Comparison of ENCODE assay signal across 11 cellular contexts in the genomic region with DNA sequence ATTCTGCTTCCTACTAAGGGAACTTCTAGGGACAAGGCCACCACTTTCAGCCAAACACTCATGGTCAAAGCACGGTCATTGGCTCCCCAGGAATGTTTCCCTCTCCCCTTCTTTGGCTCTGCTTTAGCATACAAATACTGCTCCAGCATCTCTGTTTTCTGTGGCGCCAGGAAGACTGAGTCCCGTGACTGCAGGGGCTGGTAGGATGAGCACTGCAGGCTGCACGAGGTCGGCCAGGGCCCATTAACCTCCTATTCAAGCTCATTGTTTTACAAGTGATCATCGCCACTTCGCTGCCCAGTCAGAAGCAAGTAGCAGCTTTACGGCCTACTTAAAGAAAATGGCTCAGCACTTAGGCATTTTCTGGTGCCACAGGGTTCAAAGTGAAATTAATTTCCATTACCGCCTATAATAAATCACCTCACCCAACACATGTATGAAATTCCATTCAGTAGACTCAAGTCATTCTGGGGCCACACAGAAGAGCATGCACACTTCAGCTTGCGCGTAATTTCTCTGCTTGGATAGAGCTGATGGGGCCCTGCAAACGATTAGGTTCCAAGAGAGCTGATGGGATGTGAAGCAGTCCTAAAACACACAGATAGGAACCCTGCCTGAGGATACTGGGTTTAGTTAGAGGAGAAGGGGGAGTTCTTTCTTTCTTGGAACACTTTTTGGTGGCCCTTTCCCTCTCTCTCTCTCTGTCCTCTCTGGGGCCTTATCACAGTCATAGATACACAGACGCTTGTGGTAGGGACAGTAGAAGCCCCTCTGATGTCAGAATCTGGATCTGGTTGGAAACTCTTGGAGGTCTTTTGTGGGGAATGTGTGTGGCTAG.
DNase-seq lines count a peak whose midpoint lies in the region; ATAC-seq and TF ChIP-seq lines count a peak whose summit lies in the region.
"Had no signal": no experiment of that assay in that cellular context is flagged by ENCODE, and none has a peak within 500 bp of the region (broad histone marks: within the 10 kb centered on the region; RNA-seq: fewer than 3 reads in every experiment).

No MANE protein-coding gene starts in this region.

- TF ChIP-seq CTCF in PC-3 (conservative IDR thresholded peaks at IDR 0.05; ENCODE audit: low read depth, low read length) (no peak), fibroblast of pulmonary artery (IDR thresholded peaks at IDR 0.05; ENCODE audit: low read length, missing control alignments) (no peak)

- TSS peak; percentile 88 for BruUV-seq in PC-3 (replicated peaks; lab: Mats Ljungman, UMichigan)

- H3K4me3 ChIP-seq in PC-3 (ENCODE audit: low read length), result peak overlapping the region; percentile 33; the same call in 1 of the 2 replicates
- H3K4me3 ChIP-seq in fibroblast of pulmonary artery (replicated peaks; ENCODE audit: low read depth, low read length), result no peak overlapping the region
- no peak overlapping the region for H3K4me3 ChIP-seq in skeletal muscle cell (ENCODE audit: low read depth, low read length)

- CTCF ChIA-PET in PC-3 (lab: Charles Lee), result interaction anchor here (0.5 to 0.9 kb wide), 2 partner anchors 146 to 217 kb away, joined by 3 read pairs; no protein-coding TSS in a partner anchor

- H3K36me3 ChIP-seq in PC-3 (ENCODE audit: low read depth, low read length), result no peaks in the 10 kb centered on the region

- no peaks in the 10 kb centered on the region for H3K79me2 ChIP-seq in PC-3 (ENCODE audit: low read length)

- intact Hi-C loops in PC-3 (cut with micrococcal nuclease), result loop anchor here (1.0 to 5.0 kb wide), 6 partner anchors 30 to 232 kb away; a partner anchor contains a TSS

- H3K27ac ChIP-seq in PC-3 (ENCODE audit: low read length), result peak overlapping the region; percentile 95

- peak overlapping the region; percentile 76 for H3K4me2 ChIP-seq in PC-3 (ENCODE audit: low read length)

- H4K20me1 ChIP-seq in PC-3 (ENCODE audit: low read length), result no peaks in the 10 kb centered on the region

- no peaks in the 10 kb centered on the region for H3K27me3 ChIP-seq in PC-3 (ENCODE audit: low read length)

- H2AFZ ChIP-seq in PC-3 (ENCODE audit: low read length), result peak overlapping the region; percentile 50

- no peaks in the 10 kb centered on the region for H3F3A ChIP-seq in PC-3 (ENCODE audit: low read length, unreplicated experiment)

- DNase-seq in GM04504 (ENCODE audit: low read depth) (peak; percentile 98), PC-3 (peak; percentile 81), fibroblast of pulmonary artery (ENCODE audit: low read depth) (peak; percentile 72), skeletal muscle cell (ENCODE audit: low read depth) (peak; percentile 99), NCI-H2107 (lab: John Stamatoyannopoulos, UW) (no peak), SHP77 (lab: John Stamatoyannopoulos, UW) (no peak)
- no peak for DNase-seq in activated effector memory CD4-positive, alpha-beta T cell treated with Interleukin-2 at 50 U/mL for 16 hours
- DNase-seq: effector memory CD8-positive, alpha-beta T cell; stimulated activated CD4-positive, alpha-beta T cell treated with anti-CD3 and anti-CD28 coated beads, Interleukin-1b, Interleukin-23, amount 100 ng/mL, for 48 hours had no signal

- H3K9me3 ChIP-seq in PC-3 (ENCODE audit: low read length), result no peaks in the 10 kb centered on the region

- H3K9me2 ChIP-seq in PC-3 (replicated peaks; ENCODE audit: low read length), result no peaks in the 10 kb centered on the region

- peak; percentile 66 for ATAC-seq in PC-3
- no peak for ATAC-seq in GM18517 (IDR thresholded peaks at IDR 0.05; ENCODE audit: unreplicated experiment)
- ATAC-seq: activated T-helper 17 cell treated with anti-CD3 and anti-CD28 coated beads, Interleukin-2, amount 50 U/mL, for 72 hours; effector memory CD8-positive, alpha-beta T cell had no signal

- peaks cover 29% of the 10 kb centered on the region for H3K4me1 ChIP-seq in PC-3 (ENCODE audit: insufficient read depth, low read length)

- peak overlapping the region; percentile 60 for H3K9ac ChIP-seq in PC-3 (ENCODE audit: low read length)

- POLR2A ChIA-PET in PC-3 (lab: Charles Lee; ENCODE audit: unreplicated experiment), result interaction anchor here (1.1 to 1.7 kb wide), 2 partner anchors 32 to 173 kb away, joined by 3 to 12 read pairs; no protein-coding TSS in a partner anchor

Comparison
In these comparisons a context has a peak if more than half of its experiments do, and no peak if none do; other contexts are left out.
1. DNase-seq: peak in GM04504 (single experiment), PC-3 (single experiment), fibroblast of pulmonary artery (single experiment) and skeletal muscle cell (single experiment); none in activated effector memory CD4-positive, alpha-beta T cell treated with Interleukin-2 at 50 U/mL for 16 hours (single experiment), NCI-H2107 (single experiment) and SHP77 (0 of 2).